ENCODE assay signal across 1 cellular context in genomic region chr12:12560587-12561304, GRCh38.
A peak's percentile ranks its signal among the peaks of the same experiment; 100 is the strongest.
TF ChIP-seq lines count a peak whose summit lies in the region.

No MANE protein-coding gene starts in this region.

TF ChIP-seq in GM12878, 131 proteins besides CTCF, POLR2A, EP300 and RAD21 (continued from another document):
- peak; percentile 92 for TF ChIP-seq MLLT1 (IDR thresholded peaks at IDR 0.05)
- TF ChIP-seq CEBPB (IDR thresholded peaks at IDR 0.05; ENCODE audit: borderline replicate concordance in 1 of 2, low read depth in 2 of 2, low read length in 2 of 2): peak in 1 of 2 experiments; percentile 73; a peak in 2 of 4 replicates
- peak; percentile 42; the same call in 1 of the 2 replicates for TF ChIP-seq IKZF1 (conservative IDR thresholded peaks at IDR 0.05)
- TF ChIP-seq IKZF2 (IDR thresholded peaks at IDR 0.05): peak; percentile 69 to 70; a peak in 3 of 4 replicates
- peak; percentile 19; the same call in 1 of the 2 replicates for TF ChIP-seq FOXM1 (IDR thresholded peaks at IDR 0.05; ENCODE audit: low read depth, low read length)
- peak; percentile 55 for TF ChIP-seq EED (IDR thresholded peaks at IDR 0.05; ENCODE audit: low read depth)
- no peak for TF ChIP-seq MEF2A (IDR thresholded peaks at IDR 0.05; ENCODE audit: insufficient read depth, low read depth, low read length)
- TF ChIP-seq SIN3A (IDR thresholded peaks at IDR 0.05; ENCODE audit: low read depth, low read length): peak; percentile 60; the same call in 1 of the 2 replicates
- peak; percentile 89 for TF ChIP-seq POLR2AphosphoS5 (IDR thresholded peaks at IDR 0.05; ENCODE audit: low read length)
